Comparison of ENCODE assay signal across 13 cellular contexts in genomic region chr1:21522525-21523038, GRCh38. TPM values are rescaled to one million over a fixed set of nuclear protein-coding genes. Genes with fewer than 3 reads are reported as not detected.
"Had no signal": no experiment of that assay in that cellular context is flagged by ENCODE, and none has a peak within 500 bp of the region (broad histone marks: within the 10 kb centered on the region; RNA-seq: fewer than 3 reads in every experiment).

No MANE protein-coding gene starts in this region.

- ATAC-seq: heart left ventricle; naive thymus-derived CD8-positive, alpha-beta T cell; sciatic nerve had no signal

- H3K36me3 Mint-ChIP-seq: naive thymus-derived CD8-positive, alpha-beta T cell had no signal

- H3K27ac ChIP-seq: coronary artery, heart left ventricle had no signal

- H3K36me3 ChIP-seq: heart left ventricle had no signal

- H3K27ac Mint-ChIP-seq: endodermal cell had no signal

- H3K27me3 ChIP-seq: heart left ventricle had no signal

- H3K4me3 ChIP-seq: coronary artery, heart left ventricle had no signal

- DNase-seq: effector CD4-positive, alpha-beta T cell; heart left ventricle; hippocampal formation; kidney glomerular epithelial cell; mammary epithelial cell; stimulated activated CD4-positive, alpha-beta T cell treated with anti-CD3 and anti-CD28 coated beads, Interleukin-2, amount 100 ng/mL, for 24 hours; stimulated activated CD4-positive, alpha-beta T cell treated with anti-CD3 and anti-CD28 coated beads, Interleukin-4, amount 100 ng/mL, for 4 hours; stimulated activated naive CD4-positive, alpha-beta T cell treated with Interleukin-2 at 50 U/mL for 16 hours; trophoblast cell had no signal

- H3K27me3 Mint-ChIP-seq: naive thymus-derived CD8-positive, alpha-beta T cell had no signal

- H3K4me3 Mint-ChIP-seq: endodermal cell; naive thymus-derived CD8-positive, alpha-beta T cell had no signal

- H3K9me3 ChIP-seq: heart left ventricle had no signal

- H3K9me3 Mint-ChIP-seq: endodermal cell; naive thymus-derived CD8-positive, alpha-beta T cell had no signal

RNA-seq across cellular contexts. Expression of gene ALPL, which starts 13.4 kb away (rescaled TPM):
- total RNA-seq: mammary epithelial cell; naive thymus-derived CD8-positive, alpha-beta T cell had no signal
- polyA plus RNA-seq: naive thymus-derived CD8-positive, alpha-beta T cell had no signal
